ENCODE assay signal across 14 cellular contexts in genomic region chr6:43095939-43096338, GRCh38. TPM values are rescaled to one million over a fixed set of nuclear protein-coding genes. Genes with fewer than 3 reads are reported as not detected.
A peak's percentile ranks its signal among the peaks of the same experiment; 100 is the strongest.
DNase-seq lines count a peak whose midpoint lies in the region; FAIRE-seq and TF ChIP-seq lines count a peak whose summit lies in the region.
"Had no signal": no experiment of that assay in that cellular context is flagged by ENCODE, and none has a peak within 500 bp of the region (broad histone marks: within the 10 kb centered on the region; RNA-seq: fewer than 3 reads in every experiment).

No MANE protein-coding gene starts in this region.

- intact Hi-C loops in mammary epithelial cell (cut with micrococcal nuclease): loop anchor here (1.0 to 2.0 kb wide), 3 partner anchors 19 to 33 kb away; partner anchors contain the start of gene PTK7

- no peaks in the 10 kb centered on the region for H4K20me1 ChIP-seq in mammary epithelial cell (ENCODE audit: insufficient read depth, low read length)

- no peak for FAIRE-seq in GM19239 (lab: Jason Lieb, UNC)
- FAIRE-seq: endothelial cell of umbilical vein had no signal

- H3K9me3 ChIP-seq in mammary epithelial cell (replicated peaks; ENCODE audit: insufficient read depth, low read length): no peaks in the 10 kb centered on the region
- no peaks in the 10 kb centered on the region for H3K9me3 ChIP-seq in muscle layer of duodenum (ENCODE audit: control insufficient read depth in 1 of 2, low read length in 2 of 2)
- H3K9me3 ChIP-seq in neuronal stem cell (replicated peaks in 1 of 2; ENCODE audit: control insufficient read depth in 2 of 2, insufficient read depth in 1 of 2, low read depth in 1 of 2, low read length in 2 of 2): no peaks in the 10 kb centered on the region
- H3K9me3 ChIP-seq: SJSA1 had no signal

- no peak for TF ChIP-seq CTCF in HFFc6 (IDR thresholded peaks at IDR 0.05)
- TF ChIP-seq CTCF in mammary epithelial cell (conservative IDR thresholded peaks at IDR 0.05 in 1 of 2, IDR thresholded peaks at IDR 0.05 in 1 of 2; ENCODE audit: extremely low read depth in 1 of 2, insufficient read depth in 1 of 2, low read depth in 1 of 2, low read length in 2 of 2): no peak

- H3K27ac ChIP-seq in ACC112 (ENCODE audit: low read depth, low read length) (peak overlapping the region; percentile 54; the same call in 1 of the 2 replicates), mammary epithelial cell (ENCODE audit: insufficient read depth, low read depth, low read length) (peak overlapping the region; percentile 81), muscle layer of duodenum (ENCODE audit: low read length) (peak overlapping the region; percentile 45), neuronal stem cell (replicated peaks; ENCODE audit: low read length) (no peak overlapping the region)
- H3K27ac ChIP-seq: SJSA1 had no signal

- H2BK120ac ChIP-seq in neuronal stem cell (ENCODE audit: low read depth, low read length): no peak overlapping the region

- H3K9me3 Mint-ChIP-seq in HFFc6: no peaks in the 10 kb centered on the region
- H3K9me3 Mint-ChIP-seq: CD4-positive, CD25-positive, alpha-beta regulatory T cell had no signal

- H3K4me1 Mint-ChIP-seq in HFFc6 (ENCODE audit: low read depth): peaks cover 65% of the 10 kb centered on the region

- peak overlapping the region; percentile 82 for H3K4me2 ChIP-seq in mammary epithelial cell (ENCODE audit: insufficient read depth, low read depth, low read length)
- no peak overlapping the region for H3K4me2 ChIP-seq in neuronal stem cell (ENCODE audit: insufficient read depth, low read length, poor library complexity, severe bottlenecking)

- 7% methylated on average over 7 of the region's 7 CpGs for WGBS in mammary epithelial cell (ENCODE audit: low coverage, missing lambda C conversion rate)
- WGBS in neuronal stem cell (ENCODE audit: extremely low coverage in 2 of 2, insufficient read length in 2 of 2, insufficient replicate concordance in 1 of 2), 2 donors: no CpG with 5 or more reads among the region's 7 CpGs

- H2AFZ ChIP-seq in ACC112 (ENCODE audit: low read length, unreplicated experiment): no peak overlapping the region
- H2AFZ ChIP-seq in mammary epithelial cell (ENCODE audit: low read depth, low read length): peak overlapping the region; percentile 25
- no peak overlapping the region for H2AFZ ChIP-seq in neuronal stem cell (ENCODE audit: low read length)

- peaks cover 5% of the 10 kb centered on the region for H3K36me3 Mint-ChIP-seq in HFFc6 (ENCODE audit: low read depth)
- H3K36me3 Mint-ChIP-seq: activated naive CD8-positive, alpha-beta T cell; CD4-positive, CD25-positive, alpha-beta regulatory T cell had no signal

- H3K79me2 ChIP-seq in ACC112 (ENCODE audit: control insufficient read depth, insufficient read depth, low read length, unreplicated experiment): peaks cover 28% of the 10 kb centered on the region
- peaks cover 87% of the 10 kb centered on the region for H3K79me2 ChIP-seq in mammary epithelial cell (ENCODE audit: insufficient read depth, low read length)

- no peaks in the 10 kb centered on the region for H3K27me3 ChIP-seq in ACC112 (ENCODE audit: insufficient read depth, low read length)
- H3K27me3 ChIP-seq in mammary epithelial cell (ENCODE audit: insufficient read depth, low read length): no peaks in the 10 kb centered on the region
- no peaks in the 10 kb centered on the region for H3K27me3 ChIP-seq in muscle layer of duodenum (ENCODE audit: low read depth, low read length)
- no peaks in the 10 kb centered on the region for H3K27me3 ChIP-seq in neuronal stem cell (ENCODE audit: control insufficient read depth in 3 of 3, insufficient read depth in 3 of 3, low read depth in 1 of 3, low read length in 3 of 3)
- H3K27me3 ChIP-seq: SJSA1 had no signal

- peak overlapping the region; percentile 92 for H3K27ac Mint-ChIP-seq in HFFc6
- H3K27ac Mint-ChIP-seq: activated naive CD8-positive, alpha-beta T cell; CD4-positive, CD25-positive, alpha-beta regulatory T cell had no signal

- no peak overlapping the region for H2BK12ac ChIP-seq in neuronal stem cell (ENCODE audit: low read length)

- in situ Hi-C loops in mammary epithelial cell (cut with MboI; ENCODE audit: low sequenced_read_pairs in 2 of 2): no loop called here

- no peak overlapping the region for H3K23ac ChIP-seq in neuronal stem cell (ENCODE audit: low read depth, low read length, poor library complexity)

- H3K4me1 ChIP-seq in ACC112 (ENCODE audit: control insufficient read depth, insufficient read depth, low read length, unreplicated experiment) (peaks cover 29% of the 10 kb centered on the region), mammary epithelial cell (ENCODE audit: insufficient read depth, low read length) (peaks cover 60% of the 10 kb centered on the region), muscle layer of duodenum (ENCODE audit: control insufficient read depth in 1 of 2, insufficient read depth in 2 of 2, low read length in 2 of 2) (no peaks in the 10 kb centered on the region), neuronal stem cell (ENCODE audit: control insufficient read depth in 2 of 2, insufficient read depth in 1 of 2, low read depth in 1 of 2, low read length in 2 of 2) (peaks cover 17 to 36% of the 10 kb centered on the region in 2 donors)

- no peak for DNase-seq in HFFc6
- DNase-seq in mammary epithelial cell: no peak
- DNase-seq in neuronal stem cell (ENCODE audit: low spot score): no peak
- DNase-seq in cortex of kidney (lab: John Stamatoyannopoulos, UW): no peak
- DNase-seq in GM19239 (ENCODE audit: insufficient read length, low spot score): no peak
- no peak for DNase-seq in NCI-H1436 (lab: John Stamatoyannopoulos, UW)
- DNase-seq: activated CD4-positive, alpha-beta T cell treated with anti-CD3 and anti-CD28 coated beads, Interleukin-2, amount 50 U/mL, for 1 hour; CD4-positive, CD25-positive, alpha-beta regulatory T cell; NCI-H1930 had no signal

- no peak overlapping the region for H3K4ac ChIP-seq in neuronal stem cell (ENCODE audit: low read length)

- H2BK15ac ChIP-seq in neuronal stem cell (ENCODE audit: low read length): no peak overlapping the region

- CTCF ChIA-PET in mammary epithelial cell (lab: Charles Lee; ENCODE audit: low non-redundant PET): interaction anchor here (0.6 kb wide), 1 partner anchor 34 kb away, joined by 3 read pairs; no protein-coding TSS in a partner anchor

- H3K4me3 ChIP-seq in ACC112 (ENCODE audit: low read depth, low read length) (no peak overlapping the region), mammary epithelial cell (replicated peaks in 1 of 3; ENCODE audit: insufficient read depth in 1 of 3, low read depth in 2 of 3, low read length in 3 of 3) (peak overlapping the region; percentile 21 to 54 (median 23)), muscle layer of duodenum (ENCODE audit: low read depth in 1 of 2, low read length in 2 of 2) (no peak overlapping the region), neuronal stem cell (ENCODE audit: low read length in 2 of 2) (no peak overlapping the region)
- H3K4me3 ChIP-seq: SJSA1 had no signal

- peak overlapping the region; percentile 79 for H3K9ac ChIP-seq in mammary epithelial cell (ENCODE audit: insufficient read depth, low read length)
- H3K9ac ChIP-seq in neuronal stem cell (ENCODE audit: low read depth, low read length, poor library complexity): no peak overlapping the region

- H4K8ac ChIP-seq in neuronal stem cell (ENCODE audit: low read depth, low read length): no peak overlapping the region

- H3K27me3 Mint-ChIP-seq in HFFc6 (ENCODE audit: insufficient read depth): no peaks in the 10 kb centered on the region; the same call in 1 of the 2 replicates
- H3K27me3 Mint-ChIP-seq: activated naive CD8-positive, alpha-beta T cell had no signal

- H3K14ac ChIP-seq in neuronal stem cell (ENCODE audit: low read length): no peak overlapping the region

- H4K91ac ChIP-seq in neuronal stem cell (ENCODE audit: low read depth, low read length, poor library complexity): no peak overlapping the region

- H3K79me1 ChIP-seq in neuronal stem cell (ENCODE audit: low read depth, low read length): no peaks in the 10 kb centered on the region

- peak overlapping the region; percentile 83 for H3K4me3 Mint-ChIP-seq in HFFc6
- H3K4me3 Mint-ChIP-seq: activated naive CD8-positive, alpha-beta T cell; CD4-positive, CD25-positive, alpha-beta regulatory T cell had no signal

- H3K36me3 ChIP-seq in ACC112 (ENCODE audit: insufficient read depth, low read length): no peaks in the 10 kb centered on the region
- H3K36me3 ChIP-seq in mammary epithelial cell (ENCODE audit: insufficient read depth, low read length): no peaks in the 10 kb centered on the region
- no peaks in the 10 kb centered on the region for H3K36me3 ChIP-seq in muscle layer of duodenum (ENCODE audit: control insufficient read depth in 1 of 2, insufficient read depth in 2 of 2, low read length in 2 of 2)
- no peaks in the 10 kb centered on the region for H3K36me3 ChIP-seq in neuronal stem cell (replicated peaks in 1 of 2; ENCODE audit: control insufficient read depth in 2 of 2, insufficient read depth in 2 of 2, low read length in 2 of 2)
- H3K36me3 ChIP-seq: SJSA1 had no signal

- BruUV-seq in mammary epithelial cell (replicated peaks; lab: Mats Ljungman, UMichigan): no TSS peak

- dilution Hi-C loops in mammary epithelial cell (cut with HindIII; ENCODE audit: low sequenced_read_pairs): loop anchor here (5.0 kb wide), 1 partner anchor 74 kb away; the partner anchor contains the start of gene RRP36

- no peak overlapping the region for H2BK5ac ChIP-seq in neuronal stem cell (ENCODE audit: low read length)

- no peak overlapping the region for H2AK5ac ChIP-seq in neuronal stem cell (ENCODE audit: low read depth, low read length)

- no peak overlapping the region for H3K18ac ChIP-seq in neuronal stem cell (ENCODE audit: low read length)

RNA-seq across cellular contexts. Expression of gene PTK7, which starts 19.8 kb away (rescaled TPM):
- total RNA-seq in HFFc6 (2021; fragmentation: NEBNext Ultra II Directional; extraction: Animal tissue kit (Norgen Biotek cat#: 25700)): 100 to 1,000 TPM in 1 of 6 experiments, 10 to 100 TPM in 5; 62.8 to 115 (median 66.7) TPM
- 100 to 1,000 TPM; 141 to 277 TPM for total RNA-seq in mammary epithelial cell
- 124 TPM for polyA plus RNA-seq in mammary epithelial cell
- 118 TPM for polyA minus RNA-seq in mammary epithelial cell
- 43.8 TPM for polyA plus RNA-seq in neuronal stem cell (2013, experiment 1 of 2)
- polyA plus RNA-seq in neuronal stem cell (2013, experiment 2 of 2): 43.3 TPM

RNA-seq across cellular contexts. Expression of gene KLC4, which starts 36.5 kb away (rescaled TPM):
- total RNA-seq in HFFc6 (2021; fragmentation: NEBNext Ultra II Directional; extraction: Animal tissue kit (Norgen Biotek cat#: 25700)): 10 to 100 TPM; 10.7 to 12.6 (median 11.8) TPM
- total RNA-seq in mammary epithelial cell: 10 to 100 TPM; 17.5 to 20.2 TPM
- polyA plus RNA-seq in mammary epithelial cell: 9.3 TPM
- 1.9 TPM for polyA minus RNA-seq in mammary epithelial cell
- polyA plus RNA-seq in neuronal stem cell (2013, experiment 1 of 2): 14.2 TPM
- 14.7 TPM for polyA plus RNA-seq in neuronal stem cell (2013, experiment 2 of 2)

RNA-seq across cellular contexts. Expression of gene MRPL2, which starts 36.7 kb away (rescaled TPM):
- total RNA-seq in HFFc6 (2021; fragmentation: NEBNext Ultra II Directional; extraction: Animal tissue kit (Norgen Biotek cat#: 25700)): 10 to 100 TPM; 52.6 to 62.9 (median 58.7) TPM
- 10 to 100 TPM; 13.3 to 75.2 TPM for total RNA-seq in mammary epithelial cell
- polyA plus RNA-seq in mammary epithelial cell: 41.3 TPM
- polyA minus RNA-seq in mammary epithelial cell: 26.7 TPM
- polyA plus RNA-seq in neuronal stem cell (2013, experiment 1 of 2): 46.8 TPM
- polyA plus RNA-seq in neuronal stem cell (2013, experiment 2 of 2): 50.0 TPM

RNA-seq across cellular contexts. Expression of gene CUL7, which starts 42.3 kb away (rescaled TPM):
- 10 to 100 TPM; 33.7 to 50.3 (median 37.0) TPM for total RNA-seq in HFFc6 (2021; fragmentation: NEBNext Ultra II Directional; extraction: Animal tissue kit (Norgen Biotek cat#: 25700))
- total RNA-seq in mammary epithelial cell: 10 to 100 TPM; 21.5 to 31.5 TPM
- 11.2 TPM for polyA plus RNA-seq in mammary epithelial cell
- polyA minus RNA-seq in mammary epithelial cell: 29.0 TPM
- polyA plus RNA-seq in neuronal stem cell (2013, experiment 1 of 2): 16.9 TPM
- 16.9 TPM for polyA plus RNA-seq in neuronal stem cell (2013, experiment 2 of 2)

Comparison
In these comparisons a context has a peak if more than half of its experiments do, and no peak if none do; other contexts are left out.
1. H3K4me3 ChIP-seq: peak in mammary epithelial cell (3 of 3); none in ACC112 (single experiment), muscle layer of duodenum (0 of 2) and neuronal stem cell (0 of 2).